ENCODE assay signal across 23 cellular contexts in genomic region chr2:182384860-182385259, GRCh38. TPM values are rescaled to one million over a fixed set of nuclear protein-coding genes. Genes with fewer than 3 reads are reported as not detected.
"Had no signal": no experiment of that assay in that cellular context is flagged by ENCODE, and none has a peak within 500 bp of the region (broad histone marks: within the 10 kb centered on the region; RNA-seq: fewer than 3 reads in every experiment).

No MANE protein-coding gene starts in this region.

- DNase-seq: cortex of kidney; effector CD8-positive, alpha-beta T cell; effector memory CD8-positive, alpha-beta T cell; endodermal cell; erythroblast; esophagus squamous epithelium; foreskin fibroblast; foreskin melanocyte; gastrocnemius medialis; glutamatergic neuron; head of caudate nucleus; heart right ventricle; hippocampal formation; left cardiac atrium; left lung; left ventricle myocardium superior; lower lobe of right lung; mesenchymal stem cell; midbrain; naive thymus-derived CD4-positive, alpha-beta T cell; natural killer cell had no signal

- ATAC-seq: effector memory CD8-positive, alpha-beta T cell; esophagus mucosa; gastrocnemius medialis; heart right ventricle; left cardiac atrium; left lung; left ventricle myocardium superior; lower lobe of right lung; naive thymus-derived CD4-positive, alpha-beta T cell; natural killer cell had no signal

- H3K4me1 ChIP-seq: gastrocnemius medialis, lower lobe of right lung had no signal

- H3K27me3 ChIP-seq: esophagus squamous epithelium, gastrocnemius medialis, heart right ventricle, left lung had no signal

- H3K27ac ChIP-seq: epithelial cell of prostate, esophagus squamous epithelium, gastrocnemius medialis, heart right ventricle, left lung, lower lobe of right lung had no signal

- H3K36me3 ChIP-seq: esophagus squamous epithelium, gastrocnemius medialis, heart right ventricle, left lung, lower lobe of right lung had no signal

- H3K4me3 ChIP-seq: esophagus squamous epithelium, gastrocnemius medialis, heart right ventricle, left lung, lower lobe of right lung had no signal

RNA-seq across cellular contexts. Expression of gene PDE1A, which starts 42.0 kb away (rescaled TPM):
- polyA plus RNA-seq: naive thymus-derived CD4-positive, alpha-beta T cell had no signal
